In the genomic region with DNA sequence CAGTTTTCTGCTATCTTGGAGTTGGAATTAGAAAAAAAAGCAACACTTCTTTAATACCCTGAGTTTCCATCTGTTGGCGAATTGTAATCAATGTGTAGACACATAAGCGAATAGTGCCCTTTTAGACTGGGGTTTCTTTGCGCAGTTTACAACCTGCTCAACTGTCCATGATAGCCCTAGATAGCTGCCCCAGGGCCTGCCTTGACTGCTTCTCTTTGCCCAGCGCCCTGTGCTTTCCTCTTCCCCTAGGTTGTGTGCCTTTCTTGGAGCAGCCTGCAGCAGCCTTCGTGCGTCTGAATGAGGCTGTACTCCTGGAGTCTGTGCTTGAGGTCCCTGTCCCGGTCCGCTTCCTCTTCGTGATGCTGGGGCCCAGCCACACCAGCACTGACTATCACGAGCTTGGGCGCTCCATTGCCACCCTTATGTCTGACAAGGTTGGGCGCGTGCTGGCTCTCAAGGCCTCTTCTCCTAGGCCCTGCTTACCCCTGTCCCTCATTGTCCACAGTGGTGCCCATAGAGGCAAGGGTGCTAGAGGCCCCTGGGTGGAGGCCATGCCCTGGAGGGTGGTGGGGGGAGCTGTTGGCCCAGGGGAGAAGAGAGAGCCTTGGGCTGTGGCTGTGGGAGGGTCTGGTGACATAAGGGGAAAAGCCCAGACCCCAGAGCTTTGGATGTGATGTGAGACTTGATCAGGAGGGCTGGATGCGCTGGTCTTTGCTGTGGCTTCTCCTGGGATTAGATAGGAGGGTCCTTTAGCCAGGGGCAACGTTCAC, we compare ENCODE assay signal across 13 cellular contexts. TPM values are rescaled to one million over a fixed set of nuclear protein-coding genes. Genes with fewer than 3 reads are reported as not detected.
"Had no signal": no experiment of that assay in that cellular context is flagged by ENCODE, and none has a peak within 500 bp of the region (broad histone marks: within the 10 kb centered on the region; RNA-seq: fewer than 3 reads in every experiment).

No MANE protein-coding gene starts in this region.

- H3K36me3 ChIP-seq: gastrocnemius medialis had no signal

- ATAC-seq: gastrocnemius medialis; naive thymus-derived CD4-positive, alpha-beta T cell; stimulated activated naive CD8-positive, alpha-beta T cell treated with anti-CD3 and anti-CD28 coated beads, Interleukin-15, amount 100 ng/mL, for 72 hours had no signal

- H3K27me3 ChIP-seq: gastrocnemius medialis, hepatocyte, testis had no signal

- H3K9me3 ChIP-seq: gastrocnemius medialis, testis had no signal

- H3K4me1 ChIP-seq: gastrocnemius medialis had no signal

- H3K4me3 ChIP-seq: gastrocnemius medialis, hepatocyte, lung, testis had no signal

- H3K27ac ChIP-seq: gastrocnemius medialis, hepatocyte, testis had no signal

- H2AFZ ChIP-seq: hepatocyte had no signal

- DNase-seq: activated CD4-positive, alpha-beta T cell treated with anti-CD3 and anti-CD28 coated beads for 1 hour; activated CD4-positive, alpha-beta T cell treated with anti-CD3 and anti-CD28 coated beads, Interleukin-2, amount 50 U/mL, for 48 hours; activated gamma-delta T cell; gastrocnemius medialis; kidney glomerular epithelial cell; naive thymus-derived CD4-positive, alpha-beta T cell; occipital lobe; stimulated activated CD4-positive, alpha-beta T cell treated with anti-CD3 and anti-CD28 coated beads, Interleukin-4, amount 100 ng/mL, for 24 hours; T-helper 9 cell; testis had no signal

- H3K4me2 ChIP-seq: hepatocyte had no signal

RNA-seq across cellular contexts. Expression of gene SLC4A3, which starts 6.9 kb away (rescaled TPM):
- polyA plus RNA-seq: naive thymus-derived CD4-positive, alpha-beta T cell had no signal
